Comparison of ENCODE assay signal across 16 cellular contexts in genomic region chr1:33132549-33132948, GRCh38.
"Had no signal": no experiment of that assay in that cellular context is flagged by ENCODE, and none has a peak within 500 bp of the region (broad histone marks: within the 10 kb centered on the region; RNA-seq: fewer than 3 reads in every experiment).

No MANE protein-coding gene starts in this region.

- DNase-seq: activated CD4-positive, alpha-beta T cell treated with anti-CD3 and anti-CD28 coated beads for 1 hour; activated naive CD4-positive, alpha-beta T cell; heart right ventricle; left cardiac atrium; midbrain; pancreas; sigmoid colon; SK-N-SH; spleen; stimulated activated CD4-positive, alpha-beta T cell treated with anti-CD3 and anti-CD28 coated beads, Interleukin-2, amount 100 ng/mL, for 24 hours; T-cell; T1000; uterus had no signal

- H3K36me3 ChIP-seq: heart right ventricle, pancreas, sigmoid colon, uterus had no signal

- H3K4me3 ChIP-seq: gastroesophageal sphincter, heart right ventricle, lung, pancreas, sigmoid colon, spleen, tibial nerve, uterus had no signal

- ATAC-seq: gastroesophageal sphincter, left cardiac atrium, pancreas, T-cell had no signal

- H3K4me1 ChIP-seq: uterus had no signal

- H3K9me3 ChIP-seq: gastroesophageal sphincter, heart right ventricle, pancreas, sigmoid colon, SK-N-SH, spleen, tibial nerve, uterus had no signal

- H3K9ac ChIP-seq: SK-N-SH had no signal

- FAIRE-seq: pancreas had no signal

- H3K27me3 Mint-ChIP-seq: T-cell had no signal

- H3K27me3 ChIP-seq: gastroesophageal sphincter, heart right ventricle, pancreas, sigmoid colon, spleen, tibial nerve, uterus had no signal

- H3K27ac ChIP-seq: gastroesophageal sphincter, heart right ventricle, pancreas, sigmoid colon, spleen, tibial nerve, uterus had no signal

- H3K4me3 Mint-ChIP-seq: T-cell had no signal

- H3K4me2 ChIP-seq: SK-N-SH had no signal

- H3K9me3 Mint-ChIP-seq: T-cell had no signal
